9 cellular contexts compared by ENCODE assay signal in the genomic region with DNA sequence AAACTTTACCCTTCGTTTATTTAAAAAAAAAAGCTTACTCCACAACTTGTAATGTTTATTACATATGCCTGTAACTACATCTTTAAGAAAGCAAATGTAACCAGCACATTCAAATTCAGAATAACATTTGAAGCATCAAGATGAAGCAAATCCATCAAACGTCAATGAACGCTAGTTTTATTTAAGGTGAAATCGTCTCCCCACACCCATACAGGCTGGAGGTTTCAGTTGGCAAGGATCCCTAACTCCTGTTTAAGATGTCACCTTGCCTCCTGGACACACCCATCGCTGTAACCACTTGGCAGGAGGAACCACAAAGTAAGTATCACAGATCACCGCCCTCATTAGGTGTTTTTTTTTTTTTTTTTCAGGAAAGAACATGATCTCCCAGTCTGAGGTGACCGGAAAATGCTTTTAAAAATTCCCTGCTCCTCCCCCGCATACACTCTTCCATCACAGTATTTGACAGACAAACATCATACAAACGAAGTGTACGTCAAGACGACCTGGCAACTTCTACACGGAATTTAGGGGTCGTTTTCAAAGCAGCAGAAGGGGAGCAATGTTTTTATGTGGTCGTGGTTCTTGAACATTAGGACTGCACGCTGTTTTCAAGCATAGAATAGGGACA. TPM values are rescaled to one million over a fixed set of nuclear protein-coding genes. Genes with fewer than 3 reads are reported as not detected.
DNase-seq lines count a peak whose midpoint lies in the region; ATAC-seq, FAIRE-seq and TF ChIP-seq lines count a peak whose summit lies in the region.
"Had no signal": no experiment of that assay in that cellular context is flagged by ENCODE, and none has a peak within 500 bp of the region (broad histone marks: within the 10 kb centered on the region; RNA-seq: fewer than 3 reads in every experiment).

No MANE protein-coding gene starts in this region.

- peaks cover 8% of the 10 kb centered on the region for H4K20me1 ChIP-seq in endothelial cell of umbilical vein (replicated peaks; ENCODE audit: control insufficient read depth, extremely low read depth, insufficient read depth, low read length)

- peaks cover 0 to 5% (median 0%) of the 10 kb centered on the region in 3 donors for H3K27me3 Mint-ChIP-seq in naive B cell

- no TSS peak for BruUV-seq in endothelial cell of umbilical vein (replicated peaks; lab: Mats Ljungman, UMichigan)

- H3K9me3 ChIP-seq in endothelial cell of umbilical vein (replicated peaks; ENCODE audit: control insufficient read depth, insufficient read depth, low read length) = no peaks in the 10 kb centered on the region

- peak overlapping the region; percentile 100 for H3K9ac ChIP-seq in endothelial cell of umbilical vein (replicated peaks; ENCODE audit: extremely low read depth, insufficient read depth, low read length)

- CTCF ChIA-PET in endothelial cell of umbilical vein (lab: Charles Lee) = interaction anchor here (1.0 to 3.8 kb wide), 4 partner anchors 10 to 185 kb away, joined by 3 to 24 read pairs (median 4); a partner anchor contains a TSS

- peak overlapping the region; percentile 97 for H3K4me2 ChIP-seq in endothelial cell of umbilical vein (ENCODE audit: insufficient read depth, low read length)

- H3K4me3 Mint-ChIP-seq in naive B cell = peak overlapping the region; percentile 90 to 100 (median 98)

- peaks cover 65% of the 10 kb centered on the region for H3K79me2 ChIP-seq in endothelial cell of umbilical vein (ENCODE audit: control insufficient read depth, insufficient read depth, low read length)

- peaks cover 41% of the 10 kb centered on the region for H3K4me1 ChIP-seq in endothelial cell of umbilical vein (ENCODE audit: control insufficient read depth, extremely low read depth, insufficient read depth, low read length)

- peak; percentile 35 for FAIRE-seq in endothelial cell of umbilical vein (lab: Jason Lieb, UNC)
- FAIRE-seq: A204.1 had no signal

- peaks cover 46 to 75% (median 72%) of the 10 kb centered on the region in 3 donors for H3K4me1 Mint-ChIP-seq in naive B cell

- intact Hi-C loops in endothelial cell of umbilical vein (cut with micrococcal nuclease) = loop anchor here (5.0 kb wide), 1 partner anchor 88 kb away; no protein-coding TSS in a partner anchor

- H2AFZ ChIP-seq in endothelial cell of umbilical vein (ENCODE audit: low read depth, low read length) = no peak overlapping the region

- H3K27ac Mint-ChIP-seq in naive B cell = peak overlapping the region; percentile 93 to 100 (median 98)

- no peak for TF ChIP-seq CTCF in endothelial cell of umbilical vein (IDR thresholded peaks at IDR 0.05; ENCODE audit: extremely low read depth in 1 of 2, insufficient read depth in 1 of 2, low read depth in 1 of 2, low read length in 2 of 2)

- no peaks in the 10 kb centered on the region for H3K9me1 ChIP-seq in endothelial cell of umbilical vein (replicated peaks; ENCODE audit: control insufficient read depth, extremely low read depth, insufficient read depth, low read length)

- ATAC-seq in naive B cell (ENCODE audit: low read depth in 2 of 2) (no peak), HG02798 (IDR thresholded peaks at IDR 0.05; ENCODE audit: poor library complexity, unreplicated experiment) (no peak), GM19463 (IDR thresholded peaks at IDR 0.05; ENCODE audit: unreplicated experiment) (no peak)

- peaks cover 0 to 9% of the 10 kb centered on the region in 2 donors for H3K36me3 Mint-ChIP-seq in naive B cell

- dilution Hi-C loops in endothelial cell of umbilical vein (cut with MboI; ENCODE audit: extremely low pct_ligation_motif_present, low sequenced_read_pairs) = no loop called here

- POLR2A ChIA-PET in endothelial cell of umbilical vein (lab: Charles Lee) = no interaction called here

- peaks cover 0 to 8% of the 10 kb centered on the region in 2 experiments for H3K36me3 ChIP-seq in endothelial cell of umbilical vein (ENCODE audit: control insufficient read depth in 2 of 2, extremely low read depth in 1 of 2, insufficient read depth in 2 of 2, low read length in 2 of 2)

- H3K4me3 ChIP-seq in endothelial cell of umbilical vein (replicated peaks in 1 of 3; ENCODE audit: insufficient read depth in 1 of 3, low read depth in 1 of 3, low read length in 3 of 3) = peak overlapping the region; percentile 68 to 91 (median 90)

- peak; percentile 22 for TF ChIP-seq POLR2A in endothelial cell of umbilical vein (IDR thresholded peaks at IDR 0.05; ENCODE audit: low read depth, low read length)

- H3K9me3 Mint-ChIP-seq in naive B cell = peaks cover 0 to 7% (median 0%) of the 10 kb centered on the region in 7 donors

- no peaks in the 10 kb centered on the region for H3K27me3 ChIP-seq in endothelial cell of umbilical vein (ENCODE audit: control insufficient read depth in 2 of 2, insufficient read depth in 2 of 2, low read length in 2 of 2)

- H3K27ac ChIP-seq in endothelial cell of umbilical vein (ENCODE audit: insufficient read depth, low read depth, low read length) = peak overlapping the region; percentile 100

- DNase-seq in DMS 273 (lab: John Stamatoyannopoulos, UW; ENCODE audit: unreplicated experiment) = peak; percentile 80
- DNase-seq in DMS 273 treated with DMSO at 0.1 percent for 48 hours (lab: John Stamatoyannopoulos, UW) = no peak
- peak; percentile 14 to 15 for DNase-seq in Kasumi-1 (lab: John Stamatoyannopoulos, UW)
- peak; percentile 41 for DNase-seq in T-helper 22 cell (ENCODE audit: low read depth)
- peak; percentile 56 for DNase-seq in endothelial cell of umbilical vein (ENCODE audit: low read depth, low spot score)
- no peak for DNase-seq in naive B cell

TF ChIP-seq in endothelial cell of umbilical vein, 7 proteins besides CTCF, POLR2A, EP300 and RAD21:
- no peak for TF ChIP-seq FOS (IDR thresholded peaks at IDR 0.05; ENCODE audit: borderline replicate concordance, insufficient read depth, low read length)
- no peak for TF ChIP-seq EZH2 (IDR thresholded peaks at IDR 0.05; ENCODE audit: borderline replicate concordance, low read depth, low read length, severe bottlenecking)
- no peak for TF ChIP-seq POLR2AphosphoS5 (IDR thresholded peaks at IDR 0.05; ENCODE audit: insufficient read depth, low read depth, low read length)
- no peak for TF ChIP-seq JUN (IDR thresholded peaks at IDR 0.05; ENCODE audit: borderline replicate concordance, insufficient read depth, insufficient read length, low read depth)
- TF ChIP-seq, protein P1, sequence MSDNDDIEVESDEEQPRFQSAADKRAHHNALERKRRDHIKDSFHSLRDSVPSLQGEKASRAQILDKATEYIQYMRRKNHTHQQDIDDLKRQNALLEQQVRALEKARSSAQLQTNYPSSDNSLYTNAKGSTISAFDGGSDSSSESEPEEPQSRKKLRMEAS (IDR thresholded peaks at IDR 0.05; ENCODE audit: insufficient read depth, insufficient read length) = no peak
- TF ChIP-seq GATA2 (IDR thresholded peaks at IDR 0.05; ENCODE audit: insufficient read depth, insufficient read length, low read depth, low read length) = no peak
- no peak for TF ChIP-seq MYC (IDR thresholded peaks at IDR 0.05; ENCODE audit: low read depth, low read length)

RNA-seq across cellular contexts. Expression of a gene that starts 1.5 kb away (rescaled TPM):
- 446 and 501 TPM in 2 replicates for total RNA-seq in endothelial cell of umbilical vein
- polyA plus RNA-seq in endothelial cell of umbilical vein = 209 and 327 TPM in 2 replicates
- polyA plus RNA-seq in endothelial cell of umbilical vein (2011; cell fraction: cytosol; rRNA removed) = 312 and 385 TPM in 2 replicates
- polyA plus RNA-seq in endothelial cell of umbilical vein (2011; cell fraction: nucleus; rRNA removed) = 146 and 242 TPM in 2 replicates
- polyA plus RNA-seq in endothelial cell of umbilical vein (2012) = 674 and 938 TPM in 2 replicates
- polyA minus RNA-seq in endothelial cell of umbilical vein = 79.6 and 100 TPM in 2 replicates
- 129 TPM for polyA minus RNA-seq in endothelial cell of umbilical vein (2011; cell fraction: cytosol; rRNA and poly(A)+ RNA removed)
- polyA minus RNA-seq in endothelial cell of umbilical vein (2011; cell fraction: nucleus; rRNA and poly(A)+ RNA removed) = 71.9 and 97.9 TPM in 2 replicates
- polyA plus RNA-seq in naive B cell (ENCODE audit: low read depth in 6 of 6) = 1,000 to 10,000 TPM in 2 of 6 donors, 100 to 1,000 TPM in 4; 800 to 1,508 (median 920) TPM

RNA-seq across cellular contexts. Expression of a gene that starts 19.7 kb away (rescaled TPM):
- total RNA-seq in endothelial cell of umbilical vein = 0.21 and 0.53 TPM in 2 replicates
- polyA plus RNA-seq in endothelial cell of umbilical vein (not detected in 2 replicates), naive B cell (ENCODE audit: low read depth in 6 of 6) (under 1 TPM in 2 of 6 donors, not detected in 4; 0.41 to 0.66 TPM)
- not detected in 2 replicates for polyA plus RNA-seq in endothelial cell of umbilical vein (2011; cell fraction: cytosol; rRNA removed)
- 0.25 and 0.32 TPM in 2 replicates for polyA plus RNA-seq in endothelial cell of umbilical vein (2011; cell fraction: nucleus; rRNA removed)
- not detected in 2 replicates for polyA plus RNA-seq in endothelial cell of umbilical vein (2012)
- 0.36 TPM in 1 of 2 replicates, not detected in the other for polyA minus RNA-seq in endothelial cell of umbilical vein
- polyA minus RNA-seq in endothelial cell of umbilical vein (2011; cell fraction: cytosol; rRNA and poly(A)+ RNA removed) = not detected
- polyA minus RNA-seq in endothelial cell of umbilical vein (2011; cell fraction: nucleus; rRNA and poly(A)+ RNA removed) = 0.53 and 0.58 TPM in 2 replicates

Comparison
In these comparisons a context has a peak if more than half of its experiments do, and no peak if none do; other contexts are left out.
1. DNase-seq: peak in DMS 273 (single experiment), Kasumi-1 (2 of 2), T-helper 22 cell (single experiment) and endothelial cell of umbilical vein (single experiment); none in DMS 273 treated with DMSO at 0.1 percent for 48 hours (single experiment) and naive B cell (single experiment).